8 cellular contexts compared by ENCODE assay signal in genomic region chr16:19223235-19223847, GRCh38. TPM values are rescaled to one million over a fixed set of nuclear protein-coding genes. Genes with fewer than 3 reads are reported as not detected.
DNase-seq lines count a peak whose midpoint lies in the region; ATAC-seq and TF ChIP-seq lines count a peak whose summit lies in the region.

No MANE protein-coding gene starts in this region.

- peaks cover 8% of the 10 kb centered on the region for H3K27me3 Mint-ChIP-seq in GM23338 (ENCODE audit: insufficient read depth, low read depth, poor library complexity)
- peaks cover 3% of the 10 kb centered on the region for H3K27me3 Mint-ChIP-seq in activated CD4-positive, alpha-beta T cell treated with anti-CD3 and anti-CD28 coated beads, Interleukin-2, amount 10 ng/mL, durations not matched to agents 24 days and 14 days

- peaks cover 18% of the 10 kb centered on the region; the same call in 2 of the 3 replicates for H3K36me3 Mint-ChIP-seq in GM23338 (ENCODE audit: low read depth)
- no peaks in the 10 kb centered on the region for H3K36me3 Mint-ChIP-seq in activated CD4-positive, alpha-beta T cell treated with anti-CD3 and anti-CD28 coated beads, Interleukin-2, amount 10 ng/mL, durations not matched to agents 24 days and 14 days (ENCODE audit: low read depth)

- no peaks in the 10 kb centered on the region; the same call in 2 of the 3 replicates for H3K9me3 Mint-ChIP-seq in GM23338
- peaks cover 6% of the 10 kb centered on the region for H3K9me3 Mint-ChIP-seq in activated CD4-positive, alpha-beta T cell treated with anti-CD3 and anti-CD28 coated beads, Interleukin-2, amount 10 ng/mL, durations not matched to agents 24 days and 14 days

- no peaks in the 10 kb centered on the region for H3K79me2 ChIP-seq in GM23338 (replicated peaks; ENCODE audit: insufficient read depth)

- no peak overlapping the region for H3K4me3 Mint-ChIP-seq in GM23338
- H3K4me3 Mint-ChIP-seq in activated CD4-positive, alpha-beta T cell treated with anti-CD3 and anti-CD28 coated beads, Interleukin-2, amount 10 ng/mL, durations not matched to agents 24 days and 14 days = no peak overlapping the region

- H3K9me2 ChIP-seq in GM23338 (ENCODE audit: insufficient read depth) = no peaks in the 10 kb centered on the region

- no peak overlapping the region for H3K4me2 ChIP-seq in GM23338

- H3K4me3 ChIP-seq in GM23338 = no peak overlapping the region

- intact Hi-C loops in activated CD4-positive, alpha-beta T cell treated with anti-CD3 and anti-CD28 coated beads, Interleukin-2, amount 10 ng/mL, durations not matched to agents 24 days and 14 days (cut with micrococcal nuclease) = loop anchor here (2.0 to 10.0 kb wide), 2 partner anchors 71 to 151 kb away; no protein-coding TSS in a partner anchor
- intact Hi-C loops in left colon (cut with DNase I, micrococcal nuclease) = no loop called here

- no peaks in the 10 kb centered on the region for H3K36me3 ChIP-seq in GM23338 (ENCODE audit: insufficient read depth)

- H3K27ac Mint-ChIP-seq in GM23338 = no peak overlapping the region
- no peak overlapping the region for H3K27ac Mint-ChIP-seq in activated CD4-positive, alpha-beta T cell treated with anti-CD3 and anti-CD28 coated beads, Interleukin-2, amount 10 ng/mL, durations not matched to agents 24 days and 14 days

- peaks cover 3% of the 10 kb centered on the region; the same call in 1 of the 2 replicates for H3K4me1 ChIP-seq in GM23338 (ENCODE audit: insufficient read depth)

- no peak overlapping the region for H2AFZ ChIP-seq in GM23338

- ATAC-seq in GM23338 = peak; percentile 66
- ATAC-seq in left colon = peak; percentile 85
- no peak for ATAC-seq in GM21529 (IDR thresholded peaks at IDR 0.05; ENCODE audit: unreplicated experiment)
- no peak for ATAC-seq in HG03521 (IDR thresholded peaks at IDR 0.05; ENCODE audit: unreplicated experiment)
- no peak for ATAC-seq in GM18517 (IDR thresholded peaks at IDR 0.05; ENCODE audit: unreplicated experiment)

- no peak overlapping the region for H3K27ac ChIP-seq in GM23338 (ENCODE audit: low read depth)

- H3F3A ChIP-seq in GM23338 (replicated peaks; ENCODE audit: low read depth) = no peaks in the 10 kb centered on the region

- no peak for DNase-seq in AG09319 (ENCODE audit: extremely low read depth, low read depth)
- DNase-seq in GM23338 (ENCODE audit: low spot score) = peak; percentile 76
- peak; percentile 78 for DNase-seq in activated CD4-positive, alpha-beta T cell treated with anti-CD3 and anti-CD28 coated beads, Interleukin-2, amount 10 ng/mL, durations not matched to agents 24 days and 14 days
- DNase-seq in left colon = peak; percentile 38 to 81
- no peak for DNase-seq in NCI-H2171 treated with DMSO at 0.1 percent for 48 hours (lab: John Stamatoyannopoulos, UW)

- H3K4me1 Mint-ChIP-seq in GM23338 = peaks cover 9% of the 10 kb centered on the region; the same call in 2 of the 3 replicates
- no peaks in the 10 kb centered on the region for H3K4me1 Mint-ChIP-seq in activated CD4-positive, alpha-beta T cell treated with anti-CD3 and anti-CD28 coated beads, Interleukin-2, amount 10 ng/mL, durations not matched to agents 24 days and 14 days

- no peaks in the 10 kb centered on the region for H4K20me1 ChIP-seq in GM23338 (replicated peaks; ENCODE audit: insufficient read depth)

- H3K27me3 ChIP-seq in GM23338 (ENCODE audit: insufficient read depth) = no peaks in the 10 kb centered on the region

- TF ChIP-seq CTCF in AG09319 (IDR thresholded peaks at IDR 0.05; ENCODE audit: low read depth, low read length) = peak; percentile 31
- TF ChIP-seq CTCF in GM23338 (conservative IDR thresholded peaks at IDR 0.05; ENCODE audit: low read depth in 2 of 2) = peak; percentile 90 to 91

TF ChIP-seq in GM23338, 12 proteins besides CTCF, POLR2A, EP300 and RAD21:
- TF ChIP-seq CREB1 (CRISPR knock-in tag; IDR thresholded peaks at IDR 0.05; ENCODE audit: low read depth) (0 out of 2 replicates have a peak, but pooled peaks have one; percentile 3), ETS1 (IDR thresholded peaks at IDR 0.05) (no peak)

RNA-seq across cellular contexts. Expression of gene SYT17, which starts 55.3 kb away (rescaled TPM):
- 6.9 and 9.5 TPM in 2 replicates for total RNA-seq in GM23338 (2014; rRNA removed; shearing (Covaris generic))
- 5.3 and 6.1 TPM in 2 replicates for polyA plus RNA-seq in GM23338 (2016; fragmentation: Nextera tagmentation; extraction: Ambion mirVana)
- total RNA-seq in activated CD4-positive, alpha-beta T cell treated with anti-CD3 and anti-CD28 coated beads, Interleukin-2, amount 10 ng/mL, durations not matched to agents 24 days and 14 days = 1.3 and 1.9 TPM in 2 replicates
- total RNA-seq in left colon = 1 to 10 TPM; 8.4 to 9.1 TPM

Comparison
In these comparisons a context has a peak if more than half of its experiments do, and no peak if none do; other contexts are left out.
1. DNase-seq: peak in GM23338 (single experiment), activated CD4-positive, alpha-beta T cell treated with anti-CD3 and anti-CD28 coated beads, Interleukin-2, amount 10 ng/mL, durations not matched to agents 24 days and 14 days (single experiment) and left colon (2 of 2); none in AG09319 (single experiment) and NCI-H2171 treated with DMSO at 0.1 percent for 48 hours (single experiment).
2. ATAC-seq: peak in GM23338 (single experiment) and left colon (single experiment); none in GM21529 (single experiment), HG03521 (single experiment) and GM18517 (single experiment).